1 cellular context compared by ENCODE assay signal in the genomic region with DNA sequence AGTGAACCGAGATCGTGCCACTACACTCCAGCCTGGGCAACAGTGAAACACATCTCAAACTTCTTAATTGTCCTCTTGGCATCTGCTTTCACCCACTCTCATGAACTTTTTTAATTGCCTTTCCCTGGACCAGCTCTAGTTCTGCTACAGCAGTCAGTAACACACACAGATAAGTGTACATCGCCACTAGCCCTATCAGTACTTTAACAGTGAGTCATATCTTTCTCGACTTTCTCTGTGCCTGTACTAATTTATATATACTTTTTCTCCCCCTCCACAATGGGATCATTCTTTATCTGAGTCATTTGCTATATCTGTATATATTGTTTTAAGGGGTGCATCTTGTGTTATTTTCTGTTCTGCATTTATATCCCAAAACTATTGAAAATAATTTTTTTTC.
TF ChIP-seq lines count a peak whose summit lies in the region.

No MANE protein-coding gene starts in this region.

TF ChIP-seq in IMR-90, 13 proteins besides CTCF, POLR2A, EP300 and RAD21:
- TF ChIP-seq MXI1 (IDR thresholded peaks at IDR 0.05; ENCODE audit: borderline replicate concordance, low read depth, low read length) (no peak), BHLHE40 (IDR thresholded peaks at IDR 0.05; ENCODE audit: low read depth, low read length) (peak; percentile 16; the same call in 1 of the 2 replicates), FOS (IDR thresholded peaks at IDR 0.05; ENCODE audit: low read depth, low read length) (0 out of 2 replicates have a peak, but pooled peaks have one; percentile 22)
